In genomic region chr2:44598731-44599529, GRCh38 we compare ENCODE assay signal across 16 cellular contexts.
DNase-seq lines count a peak whose midpoint lies in the region; ATAC-seq lines count a peak whose summit lies in the region.
"Had no signal": no experiment of that assay in that cellular context is flagged by ENCODE, and none has a peak within 500 bp of the region (broad histone marks: within the 10 kb centered on the region; RNA-seq: fewer than 3 reads in every experiment).

No MANE protein-coding gene starts in this region.

- intact Hi-C loops in activated CD4-positive, alpha-beta memory T cell treated with anti-CD3 and anti-CD28 coated beads for 36 hours (cut with micrococcal nuclease), result no loop called here

- H3K36me3 Mint-ChIP-seq in activated CD4-positive, alpha-beta memory T cell treated with anti-CD3 and anti-CD28 coated beads for 36 hours, result peaks cover 3% of the 10 kb centered on the region

- peak; percentile 43 for ATAC-seq in HG03196 (IDR thresholded peaks at IDR 0.05; ENCODE audit: unreplicated experiment)
- no peak for ATAC-seq in HG03280 (IDR thresholded peaks at IDR 0.05; ENCODE audit: unreplicated experiment)
- ATAC-seq: CD8-positive, alpha-beta T cell had no signal

- no peaks in the 10 kb centered on the region for H3K9me3 Mint-ChIP-seq in activated CD4-positive, alpha-beta memory T cell treated with anti-CD3 and anti-CD28 coated beads for 36 hours
- H3K9me3 Mint-ChIP-seq: activated naive CD4-positive, alpha-beta T cell treated with anti-CD3 and anti-CD28 coated beads, Interleukin-2, amount 50 U/mL, for 24 hours; CD8-positive, alpha-beta T cell; stimulated activated naive CD8-positive, alpha-beta T cell treated with anti-CD3 and anti-CD28 coated beads, Interleukin-15, Interleukin-2, amounts not matched to agents 100 ng/mL and 50 ng/mL, for 24 hours had no signal

- no peaks in the 10 kb centered on the region for H3K27me3 Mint-ChIP-seq in activated CD4-positive, alpha-beta memory T cell treated with anti-CD3 and anti-CD28 coated beads for 36 hours
- H3K27me3 Mint-ChIP-seq: activated naive CD4-positive, alpha-beta T cell treated with anti-CD3 and anti-CD28 coated beads, Interleukin-2, amount 50 U/mL, for 24 hours; stimulated activated naive CD8-positive, alpha-beta T cell treated with anti-CD3 and anti-CD28 coated beads, Interleukin-15, Interleukin-2, amounts not matched to agents 100 ng/mL and 50 ng/mL, for 24 hours had no signal

- DNase-seq in NCI-H2107 treated with DMSO at 0.1 percent for 48 hours (lab: John Stamatoyannopoulos, UW; ENCODE audit: unreplicated experiment), result peak; percentile 21
- DNase-seq in NCI-H2107 (lab: John Stamatoyannopoulos, UW), result no peak
- DNase-seq in OCI-M1 (lab: John Stamatoyannopoulos, UW), result peak; percentile 13
- DNase-seq in myocyte (ENCODE audit: low read depth), result peak; percentile 15
- DNase-seq in T-helper 2 cell, result no peak
- DNase-seq in activated CD4-positive, alpha-beta memory T cell treated with anti-CD3 and anti-CD28 coated beads for 36 hours, result no peak
- DNase-seq: activated CD8-positive, alpha-beta memory T cell treated with anti-CD3 and anti-CD28 coated beads, Interleukin-2, amount 50 U/mL, for 4 hours; CD8-positive, alpha-beta T cell; endodermal cell; H7; NCI-H2029 treated with DMSO at 0.1 percent for 48 hours; uterus had no signal

- no peak overlapping the region for H3K27ac Mint-ChIP-seq in activated CD4-positive, alpha-beta memory T cell treated with anti-CD3 and anti-CD28 coated beads for 36 hours
- H3K27ac Mint-ChIP-seq: activated naive CD4-positive, alpha-beta T cell treated with anti-CD3 and anti-CD28 coated beads, Interleukin-2, amount 50 U/mL, for 24 hours; CD8-positive, alpha-beta T cell; endodermal cell; stimulated activated naive CD8-positive, alpha-beta T cell treated with anti-CD3 and anti-CD28 coated beads, Interleukin-15, Interleukin-2, amounts not matched to agents 100 ng/mL and 50 ng/mL, for 24 hours had no signal

- POLR2A ChIA-PET in activated CD4-positive, alpha-beta memory T cell treated with anti-CD3 and anti-CD28 coated beads for 36 hours (lab: Charles Lee), result interaction anchor here (0.6 kb wide), 1 partner anchor 244 kb away, joined by 3 read pairs; no protein-coding TSS in a partner anchor

- CTCF ChIA-PET in activated CD4-positive, alpha-beta memory T cell treated with anti-CD3 and anti-CD28 coated beads for 36 hours (lab: Charles Lee), result interaction anchor here (1.2 kb wide), 1 partner anchor 120 kb away, joined by 3 read pairs; no protein-coding TSS in a partner anchor

- peaks cover 3% of the 10 kb centered on the region for H3K4me1 Mint-ChIP-seq in activated CD4-positive, alpha-beta memory T cell treated with anti-CD3 and anti-CD28 coated beads for 36 hours (ENCODE audit: low read depth)
- H3K4me1 Mint-ChIP-seq: activated naive CD4-positive, alpha-beta T cell treated with anti-CD3 and anti-CD28 coated beads, Interleukin-2, amount 50 U/mL, for 24 hours; endodermal cell had no signal

- no peak overlapping the region for H3K4me3 Mint-ChIP-seq in activated CD4-positive, alpha-beta memory T cell treated with anti-CD3 and anti-CD28 coated beads for 36 hours
- H3K4me3 Mint-ChIP-seq: activated naive CD4-positive, alpha-beta T cell treated with anti-CD3 and anti-CD28 coated beads, Interleukin-2, amount 50 U/mL, for 24 hours; CD8-positive, alpha-beta T cell; endodermal cell; stimulated activated naive CD8-positive, alpha-beta T cell treated with anti-CD3 and anti-CD28 coated beads, Interleukin-15, Interleukin-2, amounts not matched to agents 100 ng/mL and 50 ng/mL, for 24 hours had no signal

Comparison
In these comparisons a context has a peak if more than half of its experiments do, and no peak if none do; other contexts are left out.
1. DNase-seq: peak in NCI-H2107 treated with DMSO at 0.1 percent for 48 hours (single experiment), OCI-M1 (single experiment) and myocyte (single experiment); none in NCI-H2107 (single experiment), T-helper 2 cell (0 of 5) and activated CD4-positive, alpha-beta memory T cell treated with anti-CD3 and anti-CD28 coated beads for 36 hours (single experiment).